Comparison of ENCODE assay signal across 14 cellular contexts in genomic region chr13:113428469-113428865, GRCh38.
"Had no signal": no experiment of that assay in that cellular context is flagged by ENCODE, and none has a peak within 500 bp of the region (broad histone marks: within the 10 kb centered on the region; RNA-seq: fewer than 3 reads in every experiment).

No MANE protein-coding gene starts in this region.

- H3K4me3 Mint-ChIP-seq: activated B cell treated with CpG ODN at 0.5 μM for 24 hours; activated CD4-positive, alpha-beta T cell treated with anti-CD3 and anti-CD28 coated beads, Interleukin-2, amount 10 ng/mL, durations not matched to agents 24 days and 14 days; activated T-helper 17 cell treated with anti-CD3 and anti-CD28 coated beads, Interleukin-2, amount 50 U/mL, for 72 hours; naive thymus-derived CD8-positive, alpha-beta T cell; T-helper 1 cell treated with Interleukin-12 subunit alpha and Interleukin-12 subunit beta and Interleukin-4 antibody, amounts not matched to agents 30 μg/mL and 1 μg/mL, for 36 hours had no signal

- H3K27me3 ChIP-seq: brain microvascular endothelial cell, dorsolateral prefrontal cortex, stomach, uterus had no signal

- H3K36me3 ChIP-seq: brain microvascular endothelial cell, uterus had no signal

- H3K36me3 Mint-ChIP-seq: activated naive CD4-positive, alpha-beta T cell treated with anti-CD3 and anti-CD28 coated beads, Interleukin-2, amount 50 U/mL, for 72 hours; naive thymus-derived CD8-positive, alpha-beta T cell had no signal

- H3K4me1 ChIP-seq: uterus had no signal

- DNase-seq: activated B cell treated with CpG ODN at 0.5 μM for 24 hours; activated CD4-positive, alpha-beta T cell treated with anti-CD3 and anti-CD28 coated beads, Interleukin-2, amount 10 ng/mL, durations not matched to agents 24 days and 14 days; amygdala; brain microvascular endothelial cell; dorsolateral prefrontal cortex; mucosa of descending colon; naive thymus-derived CD8-positive, alpha-beta T cell; stimulated activated CD4-positive, alpha-beta T cell treated with anti-CD3 and anti-CD28 coated beads, Interleukin-2, amount 100 ng/mL, for 48 hours; stomach; uterus had no signal

- H3K4me3 ChIP-seq: dorsolateral prefrontal cortex, mucosa of descending colon, stomach, uterus had no signal

- H3K27me3 Mint-ChIP-seq: activated B cell treated with CpG ODN at 0.5 μM for 24 hours; activated CD4-positive, alpha-beta T cell treated with anti-CD3 and anti-CD28 coated beads, Interleukin-2, amount 10 ng/mL, durations not matched to agents 24 days and 14 days; activated T-helper 17 cell treated with anti-CD3 and anti-CD28 coated beads, Interleukin-2, amount 50 U/mL, for 72 hours had no signal

- H3K27ac Mint-ChIP-seq: activated B cell treated with CpG ODN at 0.5 μM for 24 hours; activated CD4-positive, alpha-beta T cell treated with anti-CD3 and anti-CD28 coated beads, Interleukin-2, amount 10 ng/mL, durations not matched to agents 24 days and 14 days; activated naive CD4-positive, alpha-beta T cell treated with anti-CD3 and anti-CD28 coated beads, Interleukin-2, amount 50 U/mL, for 72 hours; activated T-helper 17 cell treated with anti-CD3 and anti-CD28 coated beads, Interleukin-2, amount 50 U/mL, for 72 hours; T-helper 1 cell treated with Interleukin-12 subunit alpha and Interleukin-12 subunit beta and Interleukin-4 antibody, amounts not matched to agents 30 μg/mL and 1 μg/mL, for 36 hours had no signal

- H3K9me3 ChIP-seq: mucosa of descending colon, stomach, uterus had no signal

- H3K9me3 Mint-ChIP-seq: activated B cell treated with CpG ODN at 0.5 μM for 24 hours; activated CD4-positive, alpha-beta T cell treated with anti-CD3 and anti-CD28 coated beads, Interleukin-2, amount 10 ng/mL, durations not matched to agents 24 days and 14 days; activated naive CD4-positive, alpha-beta T cell treated with anti-CD3 and anti-CD28 coated beads, Interleukin-2, amount 50 U/mL, for 72 hours; activated T-helper 17 cell treated with anti-CD3 and anti-CD28 coated beads, Interleukin-2, amount 50 U/mL, for 72 hours; naive thymus-derived CD8-positive, alpha-beta T cell; T-helper 1 cell treated with Interleukin-12 subunit alpha and Interleukin-12 subunit beta and Interleukin-4 antibody, amounts not matched to agents 30 μg/mL and 1 μg/mL, for 36 hours had no signal

- H3K27ac ChIP-seq: brain microvascular endothelial cell, dorsolateral prefrontal cortex, stomach, uterus had no signal

- H3K4me1 Mint-ChIP-seq: activated B cell treated with CpG ODN at 0.5 μM for 24 hours; activated CD4-positive, alpha-beta T cell treated with anti-CD3 and anti-CD28 coated beads, Interleukin-2, amount 10 ng/mL, durations not matched to agents 24 days and 14 days; naive thymus-derived CD8-positive, alpha-beta T cell had no signal

- ATAC-seq: activated naive CD4-positive, alpha-beta T cell treated with anti-CD3 and anti-CD28 coated beads, Interleukin-2, amount 50 U/mL, for 72 hours; activated T-helper 17 cell treated with anti-CD3 and anti-CD28 coated beads, Interleukin-2, amount 50 U/mL, for 72 hours; esophagus mucosa; mucosa of descending colon; naive thymus-derived CD8-positive, alpha-beta T cell had no signal
